ENCODE assay signal across 9 cellular contexts in genomic region chr12:13195848-13196301, GRCh38. TPM values are rescaled to one million over a fixed set of nuclear protein-coding genes. Genes with fewer than 3 reads are reported as not detected.
DNase-seq lines count a peak whose midpoint lies in the region; ATAC-seq and TF ChIP-seq lines count a peak whose summit lies in the region.
"Had no signal": no experiment of that assay in that cellular context is flagged by ENCODE, and none has a peak within 500 bp of the region (broad histone marks: within the 10 kb centered on the region; RNA-seq: fewer than 3 reads in every experiment).

No MANE protein-coding gene starts in this region.

- H3K4me1 ChIP-seq in PC-3 (ENCODE audit: insufficient read depth, low read length) (peaks cover 53% of the 10 kb centered on the region), A673 (ENCODE audit: insufficient read depth, low read length, poor library complexity, severe bottlenecking) (peaks cover 33% of the 10 kb centered on the region), Karpas-422 (ENCODE audit: low read length) (no peaks in the 10 kb centered on the region)
- H3K4me1 ChIP-seq in effector memory CD4-positive, alpha-beta T cell (ENCODE audit: control insufficient read depth, insufficient read depth, low read length, poor library complexity, severe bottlenecking): peaks cover 19% of the 10 kb centered on the region

- H3F3A ChIP-seq in PC-3 (ENCODE audit: low read length, unreplicated experiment): no peaks in the 10 kb centered on the region

- ATAC-seq in PC-3: 0 out of 2 replicates have a peak, but pooled peaks have one; percentile 1

- H3K4me1 Mint-ChIP-seq in nephron progenitor cell: peaks cover 86% of the 10 kb centered on the region

- no peaks in the 10 kb centered on the region for H3K9me3 ChIP-seq in PC-3 (ENCODE audit: low read length)
- no peaks in the 10 kb centered on the region for H3K9me3 ChIP-seq in effector memory CD4-positive, alpha-beta T cell (ENCODE audit: control insufficient read depth, low read length)
- no peaks in the 10 kb centered on the region for H3K9me3 ChIP-seq in A673 (ENCODE audit: low read depth, low read length, poor library complexity, severe bottlenecking)
- H3K9me3 ChIP-seq in Karpas-422 (ENCODE audit: low read length): no peaks in the 10 kb centered on the region

- H3K27ac ChIP-seq in PC-3 (ENCODE audit: low read length) (peak overlapping the region; percentile 99), A673 (ENCODE audit: low read depth, low read length, poor library complexity, severe bottlenecking) (no peak overlapping the region), Karpas-422 (ENCODE audit: low read length) (no peak overlapping the region)
- peak overlapping the region; percentile 50 for H3K27ac ChIP-seq in effector memory CD4-positive, alpha-beta T cell (ENCODE audit: insufficient read depth, low read length, poor library complexity, severe bottlenecking)

- peak overlapping the region; percentile 81 for H3K4me2 ChIP-seq in PC-3 (ENCODE audit: low read length)
- H3K4me2 ChIP-seq in Karpas-422 (ENCODE audit: low read depth, low read length, poor library complexity, severe bottlenecking): no peak overlapping the region

- BruUV-seq in PC-3 (replicated peaks; lab: Mats Ljungman, UMichigan): TSS peak; percentile 29
- BruUV-seq in A673 (replicated peaks; lab: Mats Ljungman, UMichigan): no TSS peak

- intact Hi-C loops in PC-3 (cut with micrococcal nuclease): loop anchor here (1.0 to 5.0 kb wide), 3 partner anchors 13 to 98 kb away; no protein-coding TSS in a partner anchor
- intact Hi-C loops in A673 (cut with micrococcal nuclease; ENCODE audit: unreplicated experiment): no loop called here

- TF ChIP-seq CTCF in AG09309 (IDR thresholded peaks at IDR 0.05; ENCODE audit: control insufficient read depth, insufficient read depth, low read depth, low read length, missing control alignments) (no peak), PC-3 (conservative IDR thresholded peaks at IDR 0.05; ENCODE audit: low read depth, low read length) (no peak), nephron progenitor cell (IDR thresholded peaks at IDR 0.05) (no peak), A673 (conservative IDR thresholded peaks at IDR 0.05; ENCODE audit: low read depth, low read length) (no peak)

- H2AFZ ChIP-seq in PC-3 (ENCODE audit: low read length) (no peak overlapping the region), Karpas-422 (ENCODE audit: low read length) (no peak overlapping the region)

- H3K79me2 ChIP-seq in PC-3 (ENCODE audit: low read length): peaks cover 43% of the 10 kb centered on the region
- H3K79me2 ChIP-seq in Karpas-422 (ENCODE audit: low read length): no peaks in the 10 kb centered on the region

- H4K20me1 ChIP-seq in PC-3 (ENCODE audit: low read length): peaks cover 42% of the 10 kb centered on the region
- H4K20me1 ChIP-seq in Karpas-422 (ENCODE audit: insufficient read depth, low read depth, low read length): no peaks in the 10 kb centered on the region

- no peak overlapping the region for H3K4me3 Mint-ChIP-seq in nephron progenitor cell

- H3K4me3 ChIP-seq in AG09309 (ENCODE audit: control insufficient read depth, low read depth, low read length): peak overlapping the region; percentile 12; the same call in 1 of the 2 replicates
- peak overlapping the region; percentile 33 for H3K4me3 ChIP-seq in PC-3 (ENCODE audit: low read length)
- peak overlapping the region; percentile 59 for H3K4me3 ChIP-seq in effector memory CD4-positive, alpha-beta T cell (ENCODE audit: insufficient read depth, low read depth, low read length, poor library complexity, severe bottlenecking)
- no peak overlapping the region for H3K4me3 ChIP-seq in A673 (ENCODE audit: low read depth, low read length, poor library complexity, severe bottlenecking)
- H3K4me3 ChIP-seq in Karpas-422 (ENCODE audit: low read length): no peak overlapping the region

- peak overlapping the region; percentile 87 for H3K27ac Mint-ChIP-seq in nephron progenitor cell

- POLR2A ChIA-PET in PC-3 (lab: Charles Lee; ENCODE audit: unreplicated experiment): interaction anchor here (0.5 to 2.2 kb wide), 32 partner anchors 9 to 544 kb away, joined by 3 to 36 read pairs (median 6); partner anchors contain the start of gene FAM234B
- POLR2A ChIA-PET in A673 (lab: Charles Lee; ENCODE audit: low non-redundant PET): interaction anchor here (0.6 to 0.7 kb wide), 3 partner anchors 16 to 915 kb away, joined by 3 read pairs; no protein-coding TSS in a partner anchor

- DNase-seq in AG09309 (ENCODE audit: low read depth): no peak
- peak; percentile 17 for DNase-seq in PC-3
- no peak for DNase-seq in effector memory CD4-positive, alpha-beta T cell
- DNase-seq in nephron progenitor cell: no peak
- DNase-seq in A673 (ENCODE audit: low spot score): no peak
- no peak for DNase-seq in Karpas-422
- no peak for DNase-seq in NCI-H2196 treated with DMSO at 0.1 percent for 48 hours (lab: John Stamatoyannopoulos, UW; ENCODE audit: unreplicated experiment)
- DNase-seq in hippocampal formation (lab: John Stamatoyannopoulos, UW): no peak

- no peaks in the 10 kb centered on the region for H3K36me3 Mint-ChIP-seq in nephron progenitor cell (ENCODE audit: low read depth)
- H3K36me3 Mint-ChIP-seq: IgD-negative memory B cell had no signal

- H3K27me3 ChIP-seq in PC-3 (ENCODE audit: low read length) (no peaks in the 10 kb centered on the region), A673 (replicated peaks; ENCODE audit: insufficient read depth, low read depth, low read length, poor library complexity) (no peaks in the 10 kb centered on the region), Karpas-422 (ENCODE audit: low read length) (no peaks in the 10 kb centered on the region)
- H3K27me3 ChIP-seq in effector memory CD4-positive, alpha-beta T cell (replicated peaks; ENCODE audit: control insufficient read depth, insufficient read depth, low read length, poor library complexity, severe bottlenecking): no peaks in the 10 kb centered on the region

- CTCF ChIA-PET in PC-3 (lab: Charles Lee) (interaction anchor here (0.6 to 0.8 kb wide), 4 partner anchors 16 to 359 kb away, joined by 3 to 4 read pairs (median 4); no protein-coding TSS in a partner anchor), A673 (lab: Charles Lee) (interaction anchor here (1.0 kb wide), 1 partner anchor 13 kb away, joined by 4 read pairs; no protein-coding TSS in a partner anchor)

- H3K9ac ChIP-seq in PC-3 (ENCODE audit: low read length) (peak overlapping the region; percentile 85), Karpas-422 (ENCODE audit: low read length) (no peak overlapping the region)

- H3K27me3 Mint-ChIP-seq in nephron progenitor cell (ENCODE audit: low read depth, poor library complexity): peaks cover 8% of the 10 kb centered on the region

- H3K36me3 ChIP-seq in PC-3 (ENCODE audit: low read depth, low read length) (peaks cover 31% of the 10 kb centered on the region), A673 (ENCODE audit: insufficient read depth, low read length, poor library complexity, severe bottlenecking) (no peaks in the 10 kb centered on the region), Karpas-422 (ENCODE audit: insufficient read depth, low read length) (no peaks in the 10 kb centered on the region)
- no peaks in the 10 kb centered on the region for H3K36me3 ChIP-seq in effector memory CD4-positive, alpha-beta T cell (ENCODE audit: control insufficient read depth, insufficient read depth, low read length)

- H3K9me2 ChIP-seq in PC-3 (replicated peaks; ENCODE audit: low read length): no peaks in the 10 kb centered on the region
- no peaks in the 10 kb centered on the region for H3K9me2 ChIP-seq in Karpas-422 (replicated peaks; ENCODE audit: insufficient read depth, low read length)

- no peaks in the 10 kb centered on the region for H3K9me3 Mint-ChIP-seq in nephron progenitor cell
- H3K9me3 Mint-ChIP-seq: IgD-negative memory B cell had no signal

RNA-seq across cellular contexts. Expression of gene EMP1, which starts 0.7 kb away (rescaled TPM):
- total RNA-seq in PC-3 (2014; rRNA removed) (158 and 187 TPM in 2 replicates), A673 (2021) (39.9 and 66.5 TPM in 2 replicates)
- total RNA-seq in Karpas-422 (2014; rRNA removed; shearing (Covaris generic); ENCODE audit: low replicate concordance): not detected in 2 replicates

Comparison
In these comparisons a context has a peak if more than half of its experiments do, and no peak if none do; other contexts are left out.
1. H3K4me3 ChIP-seq: peak in AG09309 (single experiment), PC-3 (single experiment) and effector memory CD4-positive, alpha-beta T cell (single experiment); none in A673 (single experiment) and Karpas-422 (single experiment).
2. H3K27ac ChIP-seq: peak in PC-3 (single experiment) and effector memory CD4-positive, alpha-beta T cell (single experiment); none in A673 (single experiment) and Karpas-422 (single experiment).
3. RNA of gene EMP1, which starts 0.7 kb away (total RNA-seq): 158 to 187 TPM in PC-3 and 39.9 to 66.5 TPM in A673; not detected in Karpas-422; every median in the first group is over 10 times any median in the second.